7 cellular contexts compared by ENCODE assay signal in the genomic region with DNA sequence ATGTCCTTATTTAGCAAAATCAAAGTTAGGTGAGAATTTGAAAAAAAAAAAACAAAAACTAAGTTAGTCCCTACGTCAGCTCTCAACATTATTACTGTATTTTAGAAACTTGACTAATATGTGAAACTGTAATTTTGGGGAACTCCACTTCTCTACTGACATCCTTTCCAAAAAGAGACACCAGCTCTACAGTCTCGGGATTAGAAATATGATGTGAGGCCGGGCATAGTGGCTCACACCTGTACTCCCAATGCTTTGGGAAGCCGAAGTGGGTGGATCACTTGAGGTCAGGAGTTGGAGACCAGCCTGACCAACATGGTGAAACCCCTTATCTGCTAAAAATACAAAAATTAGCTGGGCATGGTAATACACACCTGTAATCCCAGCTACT.
DNase-seq lines count a peak whose midpoint lies in the region; ATAC-seq and TF ChIP-seq lines count a peak whose summit lies in the region.
"Not testable (repeated sequence)": the region's sequence is repeated elsewhere in the genome, so short reads cannot be mapped to it uniquely, and the experiment has no call there.

No MANE protein-coding gene starts in this region.

- H3K36me3 Mint-ChIP-seq in activated CD4-positive, alpha-beta T cell treated with anti-CD3 and anti-CD28 coated beads for 36 hours (ENCODE audit: low read depth); endodermal cell (ENCODE audit: low read depth); memory B cell; stimulated activated memory B cell treated with anti-CD40 and anti-IgM and Interleukin-4, amounts not matched to agents 10 μg/mL and 1 μg/mL and 100 μg/mL, for 72 hours: not testable (repeated sequence)

- H3K27ac ChIP-seq in OCI-LY3 (ENCODE audit: low read length) = peak overlapping the region; percentile 90
- H3K27ac ChIP-seq in endodermal cell (ENCODE audit: low read depth, low read length) = not testable (repeated sequence)

- not testable (repeated sequence) for H3K27ac Mint-ChIP-seq in activated CD4-positive, alpha-beta T cell treated with anti-CD3 and anti-CD28 coated beads for 36 hours
- H3K27ac Mint-ChIP-seq in endodermal cell (peak overlapping the region; percentile 64), memory B cell (peak overlapping the region; percentile 94)
- H3K27ac Mint-ChIP-seq in stimulated activated memory B cell treated with anti-CD40 and anti-IgM and Interleukin-4, amounts not matched to agents 10 μg/mL and 1 μg/mL and 100 μg/mL, for 72 hours = peak overlapping the region; percentile 56

- peaks cover 53% of the 10 kb centered on the region for H4K20me1 ChIP-seq in OCI-LY3 (ENCODE audit: insufficient read depth, low read length)

- H3K4me1 Mint-ChIP-seq in activated CD4-positive, alpha-beta T cell treated with anti-CD3 and anti-CD28 coated beads for 36 hours = peaks cover 42% of the 10 kb centered on the region
- H3K4me1 Mint-ChIP-seq in endodermal cell (peaks cover 58% of the 10 kb centered on the region), memory B cell (peaks cover 30% of the 10 kb centered on the region)
- peaks cover 51% of the 10 kb centered on the region for H3K4me1 Mint-ChIP-seq in stimulated activated memory B cell treated with anti-CD40 and anti-IgM and Interleukin-4, amounts not matched to agents 10 μg/mL and 1 μg/mL and 100 μg/mL, for 72 hours

- not testable (repeated sequence) for H3K36me3 ChIP-seq in OCI-LY3 (replicated peaks; ENCODE audit: low read depth, low read length); endodermal cell (ENCODE audit: control insufficient read depth, insufficient read depth, low read length)

- whole genome bisulfite sequencing in endodermal cell (ENCODE audit: insufficient coverage in 1 of 2, insufficient read length in 1 of 2), 2 experiments = 93 to 97% methylated on average over 3 of the region's 4 CpGs

- CTCF ChIA-PET in activated CD4-positive, alpha-beta T cell treated with anti-CD3 and anti-CD28 coated beads for 36 hours (lab: Charles Lee) = not testable (repeated sequence)

- not testable (repeated sequence) for H2AFZ ChIP-seq in OCI-LY3 (ENCODE audit: low read depth, low read length)

- POLR2A ChIA-PET in activated CD4-positive, alpha-beta T cell treated with anti-CD3 and anti-CD28 coated beads for 36 hours (lab: Charles Lee) = not testable (repeated sequence)

- peaks cover 89% of the 10 kb centered on the region for H3K79me2 ChIP-seq in OCI-LY3 (ENCODE audit: low read length)

- ATAC-seq in HG02870 (IDR thresholded peaks at IDR 0.05; ENCODE audit: unreplicated experiment) = peak; percentile 53
- peak; percentile 53 for ATAC-seq in activated CD4-positive, alpha-beta T cell treated with anti-CD3 and anti-CD28 coated beads for 36 hours
- peak; percentile 85 for ATAC-seq in memory B cell (ENCODE audit: low read depth)
- ATAC-seq in stimulated activated memory B cell treated with anti-CD40 and anti-IgM and Interleukin-4, amounts not matched to agents 10 μg/mL and 1 μg/mL and 100 μg/mL, for 72 hours = peak; percentile 78

- not testable (repeated sequence) for H3K9me3 ChIP-seq in OCI-LY3 (ENCODE audit: insufficient read depth, low read length); endodermal cell (ENCODE audit: control insufficient read depth, low read length)

- H3K4me3 Mint-ChIP-seq in activated CD4-positive, alpha-beta T cell treated with anti-CD3 and anti-CD28 coated beads for 36 hours; endodermal cell: not testable (repeated sequence)
- peak overlapping the region; percentile 24 for H3K4me3 Mint-ChIP-seq in memory B cell
- H3K4me3 Mint-ChIP-seq in stimulated activated memory B cell treated with anti-CD40 and anti-IgM and Interleukin-4, amounts not matched to agents 10 μg/mL and 1 μg/mL and 100 μg/mL, for 72 hours = peak overlapping the region; percentile 44

- not testable (repeated sequence) for TF ChIP-seq CTCF in OCI-LY3 (IDR thresholded peaks at IDR 0.05; ENCODE audit: low read depth, low read length); endodermal cell (conservative IDR thresholded peaks at IDR 0.05)

- H3K4me3 ChIP-seq in GM08714 (ENCODE audit: low read length) = peak overlapping the region; percentile 31; the same call in 1 of the 2 replicates
- peak overlapping the region; percentile 95 for H3K4me3 ChIP-seq in OCI-LY3 (ENCODE audit: low read length)
- H3K4me3 ChIP-seq in endodermal cell (ENCODE audit: low read length) = not testable (repeated sequence)

- peak overlapping the region; percentile 64 for H3K4me2 ChIP-seq in OCI-LY3 (ENCODE audit: low read length)

- intact Hi-C loops in activated CD4-positive, alpha-beta T cell treated with anti-CD3 and anti-CD28 coated beads for 36 hours (cut with DNase I, micrococcal nuclease) = not testable (repeated sequence)

- peaks cover 79% of the 10 kb centered on the region for H3K4me1 ChIP-seq in OCI-LY3 (ENCODE audit: low read length)
- H3K4me1 ChIP-seq in endodermal cell (ENCODE audit: control insufficient read depth, insufficient read depth, low read length) = not testable (repeated sequence)

- not testable (repeated sequence) for DNase-seq in activated CD4-positive, alpha-beta T cell treated with anti-CD3 and anti-CD28 coated beads for 36 hours; endodermal cell; memory B cell (ENCODE audit: low spot score in 2 of 2)

- not testable (repeated sequence) for H3K27me3 Mint-ChIP-seq in activated CD4-positive, alpha-beta T cell treated with anti-CD3 and anti-CD28 coated beads for 36 hours; endodermal cell (ENCODE audit: insufficient read depth); memory B cell; stimulated activated memory B cell treated with anti-CD40 and anti-IgM and Interleukin-4, amounts not matched to agents 10 μg/mL and 1 μg/mL and 100 μg/mL, for 72 hours

- H3K27me3 ChIP-seq in OCI-LY3 (ENCODE audit: low read depth, low read length); endodermal cell (ENCODE audit: control insufficient read depth, insufficient read depth, low read length, poor library complexity, severe bottlenecking): not testable (repeated sequence)

- peak overlapping the region; percentile 55; the same call in 1 of the 2 replicates for H3K9ac ChIP-seq in OCI-LY3 (ENCODE audit: low read length)
- H3K9ac ChIP-seq in endodermal cell (ENCODE audit: extremely low read depth, low read length, poor library complexity, severe bottlenecking) = not testable (repeated sequence)

- H3K9me3 Mint-ChIP-seq in activated CD4-positive, alpha-beta T cell treated with anti-CD3 and anti-CD28 coated beads for 36 hours (ENCODE audit: low read depth); endodermal cell; memory B cell; stimulated activated memory B cell treated with anti-CD40 and anti-IgM and Interleukin-4, amounts not matched to agents 10 μg/mL and 1 μg/mL and 100 μg/mL, for 72 hours: not testable (repeated sequence)
